ENCODE assay signal across 7 cellular contexts in genomic region chr5:169701910-169702451, GRCh38.
DNase-seq lines count a peak whose midpoint lies in the region; ATAC-seq and TF ChIP-seq lines count a peak whose summit lies in the region.

No MANE protein-coding gene starts in this region.

- H3K27ac ChIP-seq in parathyroid adenoma: no peak overlapping the region

- H3K9ac ChIP-seq in parathyroid adenoma: no peak overlapping the region

- ATAC-seq in HG02588 (IDR thresholded peaks at IDR 0.05; ENCODE audit: unreplicated experiment): no peak

- H3K79me2 ChIP-seq in parathyroid adenoma: no peaks in the 10 kb centered on the region

- no peak overlapping the region for H2AFZ ChIP-seq in parathyroid adenoma

- no peaks in the 10 kb centered on the region for H3K36me3 ChIP-seq in parathyroid adenoma (ENCODE audit: control insufficient read depth, insufficient read depth, low read length)

- H3K4me3 ChIP-seq in parathyroid adenoma (ENCODE audit: low read depth, low read length): no peak overlapping the region

- no peaks in the 10 kb centered on the region for H3K4me1 ChIP-seq in parathyroid adenoma

- H3K27me3 Mint-ChIP-seq in activated naive CD8-positive, alpha-beta T cell treated with anti-CD3 and anti-CD28 coated beads for 36 hours: no peaks in the 10 kb centered on the region

- no peak overlapping the region for H3K4me3 Mint-ChIP-seq in activated naive CD8-positive, alpha-beta T cell treated with anti-CD3 and anti-CD28 coated beads for 36 hours

- TF ChIP-seq CTCF in GM12873 (IDR thresholded peaks at IDR 0.05; ENCODE audit: insufficient read depth, low read depth, low read length, missing control alignments) (peak; percentile 29), parathyroid adenoma (IDR thresholded peaks at IDR 0.05) (peak; percentile 47)

- peaks cover 30% of the 10 kb centered on the region for H3K36me3 Mint-ChIP-seq in activated naive CD8-positive, alpha-beta T cell treated with anti-CD3 and anti-CD28 coated beads for 36 hours

- peak; percentile 13 for DNase-seq in NCI-H2227 treated with DMSO at 0.1 percent for 48 hours (lab: John Stamatoyannopoulos, UW)
- DNase-seq in dermis microvascular lymphatic vessel endothelial cell (ENCODE audit: low read depth in 2 of 2): peak; percentile 31 to 47
- no peak for DNase-seq in NCI-H2196 (lab: John Stamatoyannopoulos, UW; ENCODE audit: unreplicated experiment)
- DNase-seq in activated naive CD8-positive, alpha-beta T cell treated with anti-CD3 and anti-CD28 coated beads for 36 hours: no peak

- H3K4me2 ChIP-seq in parathyroid adenoma (ENCODE audit: low read length): no peak overlapping the region

- no peaks in the 10 kb centered on the region for H3K9me3 ChIP-seq in parathyroid adenoma (ENCODE audit: control insufficient read depth, low read length)

- H3K27ac Mint-ChIP-seq in activated naive CD8-positive, alpha-beta T cell treated with anti-CD3 and anti-CD28 coated beads for 36 hours: no peak overlapping the region

- H3K9me3 Mint-ChIP-seq in activated naive CD8-positive, alpha-beta T cell treated with anti-CD3 and anti-CD28 coated beads for 36 hours: no peaks in the 10 kb centered on the region

- H3K27me3 ChIP-seq in parathyroid adenoma (ENCODE audit: control insufficient read depth, insufficient read depth, low read length): no peaks in the 10 kb centered on the region

- peaks cover 9% of the 10 kb centered on the region for H3K4me1 Mint-ChIP-seq in activated naive CD8-positive, alpha-beta T cell treated with anti-CD3 and anti-CD28 coated beads for 36 hours

Comparison
In these comparisons a context has a peak if more than half of its experiments do, and no peak if none do; other contexts are left out.
1. DNase-seq: peak in NCI-H2227 treated with DMSO at 0.1 percent for 48 hours (single experiment) and dermis microvascular lymphatic vessel endothelial cell (2 of 2); none in NCI-H2196 (single experiment) and activated naive CD8-positive, alpha-beta T cell treated with anti-CD3 and anti-CD28 coated beads for 36 hours (single experiment).